Comparison of ENCODE assay signal across 8 cellular contexts in genomic region chr3:194872669-194872977, GRCh38.
A peak's percentile ranks its signal among the peaks of the same experiment; 100 is the strongest.
DNase-seq lines count a peak whose midpoint lies in the region; ATAC-seq and TF ChIP-seq lines count a peak whose summit lies in the region.

No MANE protein-coding gene starts in this region.

- H3K27me3 ChIP-seq in Karpas-422 (ENCODE audit: low read length): no peaks in the 10 kb centered on the region

- peak overlapping the region; percentile 63 for H3K4me2 ChIP-seq in Karpas-422 (ENCODE audit: low read depth, low read length, poor library complexity, severe bottlenecking)

- ATAC-seq in GM21723 (IDR thresholded peaks at IDR 0.05; ENCODE audit: unreplicated experiment): no peak

- H3K4me3 Mint-ChIP-seq in activated CD4-positive, alpha-beta memory T cell treated with anti-CD3 and anti-CD28 coated beads, Interleukin-2, amount 10 ng/mL, durations not matched to agents 7 days and 5 days: no peak overlapping the region

- peaks cover 47% of the 10 kb centered on the region for H3K4me1 ChIP-seq in Karpas-422 (ENCODE audit: low read length)

- no peak overlapping the region for H3K27ac ChIP-seq in Karpas-422 (ENCODE audit: low read length)

- CTCF ChIA-PET in activated CD4-positive, alpha-beta memory T cell treated with anti-CD3 and anti-CD28 coated beads, Interleukin-2, amount 10 ng/mL, durations not matched to agents 7 days and 5 days (lab: Charles Lee): interaction anchor here (0.6 kb wide), 1 partner anchor 832 kb away, joined by 6 read pairs; no protein-coding TSS in a partner anchor

- TF ChIP-seq CTCF in cardiac fibroblast (IDR thresholded peaks at IDR 0.05; ENCODE audit: low read depth, low read length) (no peak), GM13976 (IDR thresholded peaks at IDR 0.05; ENCODE audit: borderline replicate concordance, control extremely low read depth, extremely low read depth, insufficient read depth, missing control alignments) (no peak)

- no peaks in the 10 kb centered on the region for H3K9me3 ChIP-seq in Karpas-422 (ENCODE audit: low read length)

- no peaks in the 10 kb centered on the region for H4K20me1 ChIP-seq in Karpas-422 (ENCODE audit: insufficient read depth, low read depth, low read length)

- H3K4me3 ChIP-seq in Karpas-422 (ENCODE audit: low read length) (peak overlapping the region; percentile 49; the same call in 1 of the 2 replicates), cardiac fibroblast (replicated peaks in 1 of 2; ENCODE audit: low read depth in 2 of 2, low read length in 2 of 2) (no peak overlapping the region)

- peak overlapping the region; percentile 58; the same call in 1 of the 2 replicates for H2AFZ ChIP-seq in Karpas-422 (ENCODE audit: low read length)

- POLR2A ChIA-PET in activated CD4-positive, alpha-beta memory T cell treated with anti-CD3 and anti-CD28 coated beads, Interleukin-2, amount 10 ng/mL, durations not matched to agents 7 days and 5 days (lab: Charles Lee): no interaction called here

- peak overlapping the region; percentile 55 for H3K9ac ChIP-seq in Karpas-422 (ENCODE audit: low read length)

- H3K36me3 Mint-ChIP-seq in activated CD4-positive, alpha-beta memory T cell treated with anti-CD3 and anti-CD28 coated beads, Interleukin-2, amount 10 ng/mL, durations not matched to agents 7 days and 5 days (ENCODE audit: low read depth): no peaks in the 10 kb centered on the region

- H3K9me3 Mint-ChIP-seq in activated CD4-positive, alpha-beta memory T cell treated with anti-CD3 and anti-CD28 coated beads, Interleukin-2, amount 10 ng/mL, durations not matched to agents 7 days and 5 days: no peaks in the 10 kb centered on the region

- no peaks in the 10 kb centered on the region for H3K36me3 ChIP-seq in Karpas-422 (ENCODE audit: insufficient read depth, low read length)

- no peak overlapping the region for H3K27ac Mint-ChIP-seq in activated CD4-positive, alpha-beta memory T cell treated with anti-CD3 and anti-CD28 coated beads, Interleukin-2, amount 10 ng/mL, durations not matched to agents 7 days and 5 days

- in situ Hi-C loops in GM13976 (cut with MboI; ENCODE audit: low sequenced_read_pairs, unreplicated experiment): no loop called here

- no peaks in the 10 kb centered on the region for H3K79me2 ChIP-seq in Karpas-422 (ENCODE audit: low read length)

- H3K9me2 ChIP-seq in Karpas-422 (replicated peaks; ENCODE audit: insufficient read depth, low read length): no peaks in the 10 kb centered on the region

- H3K27me3 Mint-ChIP-seq in activated CD4-positive, alpha-beta memory T cell treated with anti-CD3 and anti-CD28 coated beads, Interleukin-2, amount 10 ng/mL, durations not matched to agents 7 days and 5 days: peaks cover 7% of the 10 kb centered on the region

- no peaks in the 10 kb centered on the region for H3K4me1 Mint-ChIP-seq in activated CD4-positive, alpha-beta memory T cell treated with anti-CD3 and anti-CD28 coated beads, Interleukin-2, amount 10 ng/mL, durations not matched to agents 7 days and 5 days

- DNase-seq in AG08396 (ENCODE audit: low spot score) (peak; percentile 62), Karpas-422 (no peak), cardiac fibroblast (ENCODE audit: low read depth in 2 of 2) (peak; percentile 35 to 76), kidney glomerular epithelial cell (lab: John Stamatoyannopoulos, UW) (peak; percentile 3), HK-2 (ENCODE audit: unreplicated experiment) (no peak), GM13976 (ENCODE audit: low spot score) (no peak)
- no peak for DNase-seq in activated CD4-positive, alpha-beta memory T cell treated with anti-CD3 and anti-CD28 coated beads, Interleukin-2, amount 10 ng/mL, durations not matched to agents 7 days and 5 days

Comparison
In these comparisons a context has a peak if more than half of its experiments do, and no peak if none do; other contexts are left out.
1. DNase-seq: peak in AG08396 (single experiment), cardiac fibroblast (2 of 2) and kidney glomerular epithelial cell (single experiment); none in Karpas-422 (single experiment), HK-2 (single experiment), activated CD4-positive, alpha-beta memory T cell treated with anti-CD3 and anti-CD28 coated beads, Interleukin-2, amount 10 ng/mL, durations not matched to agents 7 days and 5 days (single experiment) and GM13976 (single experiment).